In genomic region chr14:98931911-98932310, GRCh38 we compare ENCODE assay signal across 11 cellular contexts.
DNase-seq lines count a peak whose midpoint lies in the region; ATAC-seq lines count a peak whose summit lies in the region.
"Had no signal": no experiment of that assay in that cellular context is flagged by ENCODE, and none has a peak within 500 bp of the region (broad histone marks: within the 10 kb centered on the region; RNA-seq: fewer than 3 reads in every experiment).

No MANE protein-coding gene starts in this region.

- H3K27ac Mint-ChIP-seq in activated T-cell treated with anti-CD3 and anti-CD28 coated beads, Interleukin-2, amount 50 U/mL, for 24 hours, result peak overlapping the region; percentile 86
- H3K27ac Mint-ChIP-seq: B cell had no signal

- no peaks in the 10 kb centered on the region for H3K36me3 Mint-ChIP-seq in activated T-cell treated with anti-CD3 and anti-CD28 coated beads, Interleukin-2, amount 50 U/mL, for 24 hours (ENCODE audit: low read depth)

- no peaks in the 10 kb centered on the region for H3K27me3 Mint-ChIP-seq in activated T-cell treated with anti-CD3 and anti-CD28 coated beads, Interleukin-2, amount 50 U/mL, for 24 hours
- H3K27me3 Mint-ChIP-seq: B cell had no signal

- DNase-seq in T follicular helper cell (ENCODE audit: low read depth) (peak; percentile 61), mucosa of gallbladder (ENCODE audit: low spot score) (peak; percentile 28), GF-D8 (lab: John Stamatoyannopoulos, UW) (no peak), ureter (ENCODE audit: low spot score) (no peak), left lobe of liver (ENCODE audit: low spot score) (no peak), dermis blood vessel endothelial cell (no peak)
- peak; percentile 71 for DNase-seq in activated T-cell treated with anti-CD3 and anti-CD28 coated beads, Interleukin-2, amount 50 U/mL, for 24 hours
- DNase-seq in stimulated activated CD8-positive, alpha-beta memory T cell treated with anti-CD3 and anti-CD28 coated beads, Interleukin-2, amount 100 ng/mL, for 1 hour (ENCODE audit: low read depth in 2 of 2), result peak; percentile 25 to 35
- DNase-seq: NCI-H1417 had no signal

- peaks cover 4% of the 10 kb centered on the region for H3K9me3 Mint-ChIP-seq in activated T-cell treated with anti-CD3 and anti-CD28 coated beads, Interleukin-2, amount 50 U/mL, for 24 hours

- ATAC-seq in left lobe of liver, result no peak
- ATAC-seq: left colon had no signal

- H3K4me3 Mint-ChIP-seq in activated T-cell treated with anti-CD3 and anti-CD28 coated beads, Interleukin-2, amount 50 U/mL, for 24 hours, result peak overlapping the region; percentile 41
- H3K4me3 Mint-ChIP-seq: B cell had no signal

- H3K4me1 Mint-ChIP-seq in activated T-cell treated with anti-CD3 and anti-CD28 coated beads, Interleukin-2, amount 50 U/mL, for 24 hours (ENCODE audit: low read depth), result peaks cover 80% of the 10 kb centered on the region
- H3K4me1 Mint-ChIP-seq: B cell had no signal

Comparison
In these comparisons a context has a peak if more than half of its experiments do, and no peak if none do; other contexts are left out.
1. DNase-seq: peak in T follicular helper cell (single experiment), activated T-cell treated with anti-CD3 and anti-CD28 coated beads, Interleukin-2, amount 50 U/mL, for 24 hours (single experiment), mucosa of gallbladder (single experiment) and stimulated activated CD8-positive, alpha-beta memory T cell treated with anti-CD3 and anti-CD28 coated beads, Interleukin-2, amount 100 ng/mL, for 1 hour (2 of 2); none in GF-D8 (single experiment), ureter (single experiment), left lobe of liver (single experiment) and dermis blood vessel endothelial cell (single experiment).